ENCODE assay signal across 1 cellular context in the genomic region with DNA sequence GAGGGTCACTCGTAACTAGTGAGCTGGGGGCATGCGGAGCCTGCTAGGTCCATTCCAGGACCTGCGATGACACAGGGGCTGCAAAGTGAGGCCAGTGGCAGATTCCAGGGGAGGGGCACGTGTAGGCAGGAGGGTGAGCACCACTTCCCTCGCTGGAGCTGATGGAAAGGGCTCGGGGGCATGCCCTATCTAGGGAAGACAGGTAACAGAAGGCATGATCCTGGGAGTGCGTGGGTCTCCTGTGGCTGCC.
TF ChIP-seq lines count a peak whose summit lies in the region.

No MANE protein-coding gene starts in this region.

TF ChIP-seq in WTC11, 78 proteins besides CTCF, POLR2A, EP300 and RAD21:
- TF ChIP-seq, protein P1, sequence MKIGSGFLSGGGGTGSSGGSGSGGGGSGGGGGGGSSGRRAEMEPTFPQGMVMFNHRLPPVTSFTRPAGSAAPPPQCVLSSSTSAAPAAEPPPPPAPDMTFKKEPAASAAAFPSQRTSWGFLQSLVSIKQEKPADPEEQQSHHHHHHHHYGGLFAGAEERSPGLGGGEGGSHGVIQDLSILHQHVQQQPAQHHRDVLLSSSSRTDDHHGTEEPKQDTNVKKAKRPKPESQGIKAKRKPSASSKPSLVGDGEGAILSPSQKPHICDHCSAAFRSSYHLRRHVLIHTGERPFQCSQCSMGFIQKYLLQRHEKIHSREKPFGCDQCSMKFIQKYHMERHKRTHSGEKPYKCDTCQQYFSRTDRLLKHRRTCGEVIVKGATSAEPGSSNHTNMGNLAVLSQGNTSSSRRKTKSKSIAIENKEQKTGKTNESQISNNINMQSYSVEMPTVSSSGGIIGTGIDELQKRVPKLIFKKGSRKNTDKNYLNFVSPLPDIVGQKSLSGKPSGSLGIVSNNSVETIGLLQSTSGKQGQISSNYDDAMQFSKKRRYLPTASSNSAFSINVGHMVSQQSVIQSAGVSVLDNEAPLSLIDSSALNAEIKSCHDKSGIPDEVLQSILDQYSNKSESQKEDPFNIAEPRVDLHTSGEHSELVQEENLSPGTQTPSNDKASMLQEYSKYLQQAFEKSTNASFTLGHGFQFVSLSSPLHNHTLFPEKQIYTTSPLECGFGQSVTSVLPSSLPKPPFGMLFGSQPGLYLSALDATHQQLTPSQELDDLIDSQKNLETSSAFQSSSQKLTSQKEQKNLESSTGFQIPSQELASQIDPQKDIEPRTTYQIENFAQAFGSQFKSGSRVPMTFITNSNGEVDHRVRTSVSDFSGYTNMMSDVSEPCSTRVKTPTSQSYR (CRISPR knock-in tag; IDR thresholded peaks at IDR 0.05) = no peak
- TF ChIP-seq NFYB (CRISPR knock-in tag; conservative IDR thresholded peaks at IDR 0.05; ENCODE audit: low read depth) (no peak), MYBL2 (CRISPR knock-in tag; IDR thresholded peaks at IDR 0.05) (no peak), GRHL2 (CRISPR knock-in tag; IDR thresholded peaks at IDR 0.05; ENCODE audit: insufficient replicate concordance, severe bottlenecking) (no peak), SMAD3 (CRISPR knock-in tag; IDR thresholded peaks at IDR 0.05; ENCODE audit: borderline replicate concordance) (no peak), TEAD1 (CRISPR knock-in tag; IDR thresholded peaks at IDR 0.05) (no peak)
- TF ChIP-seq, protein P2, sequence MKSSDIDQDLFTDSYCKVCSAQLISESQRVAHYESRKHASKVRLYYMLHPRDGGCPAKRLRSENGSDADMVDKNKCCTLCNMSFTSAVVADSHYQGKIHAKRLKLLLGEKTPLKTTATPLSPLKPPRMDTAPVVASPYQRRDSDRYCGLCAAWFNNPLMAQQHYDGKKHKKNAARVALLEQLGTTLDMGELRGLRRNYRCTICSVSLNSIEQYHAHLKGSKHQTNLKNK (CRISPR knock-in tag; IDR thresholded peaks at IDR 0.05) = no peak
